8 cellular contexts compared by ENCODE assay signal in the genomic region with DNA sequence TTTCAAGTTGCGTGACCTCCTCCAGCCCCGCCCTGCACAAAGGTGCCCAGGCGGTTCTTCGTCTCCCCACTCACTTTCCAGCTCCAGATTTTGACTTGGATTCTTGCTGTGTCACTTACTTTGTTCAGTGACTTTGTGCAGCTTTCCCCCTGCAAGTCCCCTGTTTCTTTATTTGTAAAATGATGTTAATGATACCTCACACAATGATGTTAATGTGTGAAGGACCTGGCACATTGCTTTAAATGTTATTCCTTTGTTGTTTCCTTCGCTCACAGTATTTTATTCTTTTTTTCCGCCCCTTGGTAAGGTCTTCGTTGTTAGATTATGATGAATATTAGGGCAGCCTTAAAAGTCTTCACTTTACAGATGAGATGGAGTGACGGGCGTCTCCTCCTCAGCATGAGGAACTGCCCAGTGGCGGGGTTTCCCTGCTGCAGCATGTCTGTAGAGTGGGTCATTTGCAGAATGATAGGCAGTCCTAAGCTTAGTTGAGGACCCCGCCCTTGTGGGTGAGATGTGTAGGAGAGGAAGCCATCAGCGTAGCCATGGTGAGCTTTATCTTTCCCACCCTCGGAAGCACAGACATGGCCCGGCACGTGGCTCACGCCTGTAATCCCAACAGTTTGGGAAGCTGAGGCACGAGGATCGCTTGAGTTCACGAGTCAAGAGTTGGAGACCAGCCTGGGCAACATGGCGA. TPM values are rescaled to one million over a fixed set of nuclear protein-coding genes. Genes with fewer than 3 reads are reported as not detected.
DNase-seq lines count a peak whose midpoint lies in the region; ATAC-seq and TF ChIP-seq lines count a peak whose summit lies in the region.

No MANE protein-coding gene starts in this region.

- no peaks in the 10 kb centered on the region for H3K79me1 ChIP-seq in mesendoderm (ENCODE audit: low read length)

- peak overlapping the region; percentile 84 for H3K18ac ChIP-seq in mesendoderm (ENCODE audit: low read length)

- H4K5ac ChIP-seq in mesendoderm (ENCODE audit: low read length) = no peak overlapping the region

- no peak overlapping the region for H2BK5ac ChIP-seq in mesendoderm (ENCODE audit: low read length)

- ATAC-seq in GM19351 (IDR thresholded peaks at IDR 0.05; ENCODE audit: unreplicated experiment) (peak; percentile 56), thoracic aorta (ENCODE audit: insufficient number of reproducible peaks, low FRiP score, low read depth) (no peak)

- WGBS in ectodermal cell, 2 experiments = 71 to 75% methylated on average over 20 of the region's 20 CpGs
- WGBS in mesendoderm (ENCODE audit: extremely low coverage, insufficient coverage, low lambda C conversion rate) = no CpG with 5 or more reads among the region's 20 CpGs

- H2AK5ac ChIP-seq in mesendoderm (ENCODE audit: low read length) = no peak overlapping the region

- H3K56ac ChIP-seq in mesendoderm (ENCODE audit: low read length) = peak overlapping the region; percentile 88

- TF ChIP-seq CTCF in thoracic aorta (IDR thresholded peaks at IDR 0.05) = no peak

- H3K9ac ChIP-seq in mesendoderm (ENCODE audit: low read length) = peak overlapping the region; percentile 80

- H3K4me1 ChIP-seq in ectodermal cell (ENCODE audit: control insufficient read depth, insufficient read depth, low read length) = peaks cover 9% of the 10 kb centered on the region
- H3K4me1 ChIP-seq in mesendoderm (ENCODE audit: control insufficient read depth, low read depth, low read length) = peaks cover 2% of the 10 kb centered on the region
- H3K4me1 ChIP-seq in thoracic aorta (ENCODE audit: control insufficient read depth in 1 of 2, low read depth in 2 of 2) = peaks cover 6 to 12% of the 10 kb centered on the region in 2 donors

- H4K8ac ChIP-seq in mesendoderm (ENCODE audit: low read depth, low read length) = no peak overlapping the region

- DNase-seq in COR-L47 (lab: John Stamatoyannopoulos, UW) (peak; percentile 3), HPDE6-E6E7 (ENCODE audit: extremely low spot score) (peak; percentile 6), SW 1271 (lab: John Stamatoyannopoulos, UW) (peak; percentile 4 to 51), mesendoderm (peak; percentile 71), thoracic aorta (ENCODE audit: low spot score) (no peak)
- DNase-seq in activated effector memory CD4-positive, alpha-beta T cell treated with Interleukin-2 at 50 U/mL for 16 hours = no peak

- no peaks in the 10 kb centered on the region for H3K79me2 ChIP-seq in mesendoderm (ENCODE audit: control insufficient read depth, insufficient read depth, low read length)

- H3K4ac ChIP-seq in mesendoderm (ENCODE audit: low read depth, low read length) = peak overlapping the region; percentile 77

- no peak overlapping the region for H2BK15ac ChIP-seq in mesendoderm (replicated peaks; ENCODE audit: low read depth)

- H3K4me2 ChIP-seq in mesendoderm (ENCODE audit: low read length) = peak overlapping the region; percentile 75

- H3K36me3 ChIP-seq in ectodermal cell (ENCODE audit: control insufficient read depth, insufficient read depth, low read length) = no peaks in the 10 kb centered on the region
- no peaks in the 10 kb centered on the region for H3K36me3 ChIP-seq in mesendoderm (ENCODE audit: control insufficient read depth, insufficient read depth, low read length)
- H3K36me3 ChIP-seq in thoracic aorta = peaks cover 4% of the 10 kb centered on the region

- H2BK120ac ChIP-seq in mesendoderm (ENCODE audit: low read depth, low read length) = peak overlapping the region; percentile 73

- H3K4me3 ChIP-seq in ectodermal cell (ENCODE audit: insufficient read depth, low read depth, low read length) (peak overlapping the region; percentile 59), mesendoderm (ENCODE audit: low read length) (peak overlapping the region; percentile 65), thoracic aorta (peak overlapping the region; percentile 70)

- H3K27me3 ChIP-seq in ectodermal cell (ENCODE audit: control insufficient read depth, insufficient read depth, low read length, poor library complexity, severe bottlenecking) (peaks cover 14% of the 10 kb centered on the region), mesendoderm (ENCODE audit: insufficient read depth, low read length, poor library complexity) (no peaks in the 10 kb centered on the region), thoracic aorta (replicated peaks; ENCODE audit: insufficient read depth) (no peaks in the 10 kb centered on the region)

- H3K23ac ChIP-seq in mesendoderm (ENCODE audit: low read length) = peak overlapping the region; percentile 75

- H3K9me3 ChIP-seq in ectodermal cell (ENCODE audit: control insufficient read depth, low read length) = no peaks in the 10 kb centered on the region
- H3K9me3 ChIP-seq in thoracic aorta = no peaks in the 10 kb centered on the region

- H3K27ac ChIP-seq in ectodermal cell (ENCODE audit: insufficient read depth, low read depth, low read length, poor library complexity, severe bottlenecking) = no peak overlapping the region
- no peak overlapping the region for H3K27ac ChIP-seq in mesendoderm (ENCODE audit: low read depth, low read length)
- H3K27ac ChIP-seq in thoracic aorta = peak overlapping the region; percentile 66 to 80

RNA-seq across cellular contexts. Expression of a gene that starts 0.7 kb away (rescaled TPM):
- polyA plus RNA-seq in ectodermal cell (2013, experiment 1 of 4) = 26.6 TPM
- polyA plus RNA-seq in ectodermal cell (2013, experiment 2 of 4) = 20.6 TPM
- polyA plus RNA-seq in ectodermal cell (2013, experiment 3 of 4) = 21.9 TPM
- 21.8 TPM for polyA plus RNA-seq in ectodermal cell (2013, experiment 4 of 4)
- polyA plus RNA-seq in mesendoderm (2013, experiment 1 of 2) = 16.8 TPM
- polyA plus RNA-seq in mesendoderm (2013, experiment 2 of 2) = 16.2 TPM
- total RNA-seq in thoracic aorta = 10 to 100 TPM; 29.2 to 39.0 TPM

Comparison
In these comparisons a context has a peak if more than half of its experiments do, and no peak if none do; other contexts are left out.
1. DNase-seq: peak in COR-L47 (single experiment), HPDE6-E6E7 (single experiment), SW 1271 (2 of 2) and mesendoderm (single experiment); none in thoracic aorta (single experiment) and activated effector memory CD4-positive, alpha-beta T cell treated with Interleukin-2 at 50 U/mL for 16 hours (single experiment).
2. H3K27ac ChIP-seq: peak in thoracic aorta (2 of 2); none in ectodermal cell (single experiment) and mesendoderm (single experiment).
3. Peak in every context shown above with its lines, with median percentiles within 50 percentile points of each other: H3K4me3 ChIP-seq.